ENCODE assay signal across 8 cellular contexts in the genomic region with DNA sequence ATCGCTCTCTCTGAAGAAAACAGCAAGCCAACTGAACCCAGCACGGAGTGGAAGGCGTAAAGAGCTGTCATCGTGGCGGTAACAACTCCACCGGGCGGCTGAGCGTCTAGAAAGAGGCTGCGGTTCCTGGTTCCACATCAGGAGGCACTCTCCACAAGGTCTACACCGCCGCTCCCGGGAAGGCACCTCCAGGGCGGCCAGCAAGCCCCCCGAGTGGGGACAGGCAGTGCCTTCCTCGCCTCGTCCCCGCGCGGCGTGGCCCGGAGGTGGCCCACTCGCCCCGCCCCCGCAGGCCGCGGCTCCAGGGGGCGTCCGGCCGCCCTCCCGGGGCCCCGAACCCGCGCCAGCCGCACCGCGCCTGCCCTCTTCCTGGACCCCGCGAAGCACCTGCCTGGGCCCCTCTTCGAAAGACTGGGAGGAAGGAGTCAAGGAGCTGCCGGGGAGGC. TPM values are rescaled to one million over a fixed set of nuclear protein-coding genes. Genes with fewer than 3 reads are reported as not detected.
A peak's percentile ranks its signal among the peaks of the same experiment; 100 is the strongest.
DNase-seq lines count a peak whose midpoint lies in the region; ATAC-seq and TF ChIP-seq lines count a peak whose summit lies in the region.

No MANE protein-coding gene starts in this region.

- H3K9me3 Mint-ChIP-seq in activated naive CD4-positive, alpha-beta T cell treated with anti-CD3 and anti-CD28 coated beads, Interleukin-2, amount 50 U/mL, for 24 hours = no peaks in the 10 kb centered on the region

- H3K9me2 ChIP-seq in PC-9 (ENCODE audit: insufficient read depth) = no peaks in the 10 kb centered on the region

- no peaks in the 10 kb centered on the region for H3K9me3 ChIP-seq in PC-9 (ENCODE audit: insufficient read depth, low read depth)

- no TSS peak for BruUV-seq in PC-9 (replicated peaks; lab: Mats Ljungman, UMichigan)

- peak; percentile 28 for ATAC-seq in GM18519 (IDR thresholded peaks at IDR 0.05; ENCODE audit: low FRiP score, unreplicated experiment)
- peak; percentile 16 for ATAC-seq in HG03060 (IDR thresholded peaks at IDR 0.05; ENCODE audit: low read depth, unreplicated experiment)
- peak; percentile 46 for ATAC-seq in left ventricle myocardium superior

- peaks cover 7% of the 10 kb centered on the region for H3K4me1 ChIP-seq in PC-9 (replicated peaks; ENCODE audit: insufficient read depth)

- H3K4me3 Mint-ChIP-seq in activated naive CD4-positive, alpha-beta T cell treated with anti-CD3 and anti-CD28 coated beads, Interleukin-2, amount 50 U/mL, for 24 hours = peak overlapping the region; percentile 94

- intact Hi-C loops in PC-9 (cut with micrococcal nuclease; ENCODE audit: unreplicated experiment) = loop anchor here (5.0 kb wide), 1 partner anchor 282 kb away; the partner anchor contains the start of gene AFF1
- intact Hi-C loops in left ventricle myocardium superior (cut with micrococcal nuclease) = no loop called here

- peak overlapping the region; percentile 78 for H3K27ac ChIP-seq in PC-9

- H3K27me3 ChIP-seq in PC-9 (ENCODE audit: insufficient read depth, low read depth) = no peaks in the 10 kb centered on the region

- POLR2A ChIA-PET in AG04449 (lab: Yijun Ruan, JAX) (interaction anchor here (0.6 to 1.9 kb wide), 3 partner anchors 248 to 303 kb away, joined by 3 to 5 read pairs (median 4); partner anchors contain the start of gene AFF1), PC-9 (lab: Charles Lee; ENCODE audit: unreplicated experiment) (no interaction called here)

- H3F3A ChIP-seq in PC-9 (ENCODE audit: insufficient read depth, low read depth) = peaks cover 4% of the 10 kb centered on the region; the same call in 1 of the 2 replicates

- CTCF ChIA-PET in AG04449 (lab: Yijun Ruan, JAX) (interaction anchor here (0.7 to 8.6 kb wide), 12 partner anchors 10 to 726 kb away, joined by 3 to 106 read pairs (median 3); no protein-coding TSS in a partner anchor), PC-9 (lab: Charles Lee) (interaction anchor here (0.6 kb wide), 1 partner anchor 16 kb away, joined by 17 read pairs; no protein-coding TSS in a partner anchor)

- TF ChIP-seq CTCF in AG04449 (IDR thresholded peaks at IDR 0.05; ENCODE audit: insufficient read depth, low read length, missing control alignments) (peak; percentile 44), PC-9 (conservative IDR thresholded peaks at IDR 0.05) (no peak)

- H3K27ac Mint-ChIP-seq in activated naive CD4-positive, alpha-beta T cell treated with anti-CD3 and anti-CD28 coated beads, Interleukin-2, amount 50 U/mL, for 24 hours = peak overlapping the region; percentile 94

- no peaks in the 10 kb centered on the region for H3K27me3 Mint-ChIP-seq in activated naive CD4-positive, alpha-beta T cell treated with anti-CD3 and anti-CD28 coated beads, Interleukin-2, amount 50 U/mL, for 24 hours

- H3K4me1 Mint-ChIP-seq in activated naive CD4-positive, alpha-beta T cell treated with anti-CD3 and anti-CD28 coated beads, Interleukin-2, amount 50 U/mL, for 24 hours = peaks cover 25% of the 10 kb centered on the region

- no peaks in the 10 kb centered on the region for H4K20me1 ChIP-seq in PC-9 (ENCODE audit: insufficient read depth)

- no peaks in the 10 kb centered on the region for H3K36me3 ChIP-seq in PC-9 (ENCODE audit: low read depth)

- peaks cover 20% of the 10 kb centered on the region for H3K79me2 ChIP-seq in PC-9 (ENCODE audit: low read depth)

- H3K4me2 ChIP-seq in PC-9 = peak overlapping the region; percentile 76

- H2AFZ ChIP-seq in PC-9 = peak overlapping the region; percentile 98

- H3K36me3 Mint-ChIP-seq in activated naive CD4-positive, alpha-beta T cell treated with anti-CD3 and anti-CD28 coated beads, Interleukin-2, amount 50 U/mL, for 24 hours = no peaks in the 10 kb centered on the region

- DNase-seq in AG04449 (ENCODE audit: low read depth, low spot score) (no peak), PC-9 (no peak), left ventricle myocardium superior (peak; percentile 66), putamen (ENCODE audit: low spot score) (peak; percentile 38), NCI-H2196 treated with DMSO at 0.1 percent for 48 hours (lab: John Stamatoyannopoulos, UW; ENCODE audit: unreplicated experiment) (no peak)

- H3K4me3 ChIP-seq in AG04449 (ENCODE audit: low read depth, low read length) (peak overlapping the region; percentile 98), PC-9 (peak overlapping the region; percentile 93)

RNA-seq across cellular contexts. Expression of gene KLHL8, which starts 0.7 kb away (rescaled TPM):
- total RNA-seq in PC-9 (2021) (8.5 and 10.4 TPM in 2 replicates), left ventricle myocardium superior (13.4 TPM)

Comparison
In these comparisons a context has a peak if more than half of its experiments do, and no peak if none do; other contexts are left out.
1. DNase-seq: peak in left ventricle myocardium superior (single experiment) and putamen (single experiment); none in AG04449 (single experiment), PC-9 (0 of 2) and NCI-H2196 treated with DMSO at 0.1 percent for 48 hours (single experiment).
2. Peak in every context shown above with its lines, with median percentiles within 50 percentile points of each other: ATAC-seq.